ENCODE assay signal across 20 cellular contexts in the genomic region with DNA sequence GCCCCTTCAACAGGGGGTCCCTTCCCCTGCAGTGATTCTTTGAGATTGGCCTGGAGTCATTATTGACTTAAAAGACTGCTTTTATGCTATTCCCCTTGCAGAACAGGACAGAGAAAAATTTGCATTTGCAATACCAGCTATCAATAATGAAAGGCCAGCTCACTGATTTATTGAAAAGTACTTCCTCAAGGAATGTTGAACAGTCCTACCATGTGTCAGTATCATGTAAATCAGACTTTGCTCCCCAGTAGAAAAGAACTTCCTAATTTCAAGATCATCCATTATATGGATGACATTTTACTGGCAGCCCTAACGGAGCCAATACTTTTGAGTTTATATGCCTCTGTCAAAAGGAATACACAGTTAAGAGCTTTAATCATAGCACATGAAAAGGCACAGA. TPM values are rescaled to one million over a fixed set of nuclear protein-coding genes. Genes with fewer than 3 reads are reported as not detected.
"Had no signal": no experiment of that assay in that cellular context is flagged by ENCODE, and none has a peak within 500 bp of the region (broad histone marks: within the 10 kb centered on the region; RNA-seq: fewer than 3 reads in every experiment).

No MANE protein-coding gene starts in this region.

- H3K4me2 ChIP-seq: neural progenitor cell had no signal

- H3K4me1 ChIP-seq: neural progenitor cell, parathyroid adenoma, thyroid gland had no signal

- H3K36me3 ChIP-seq: neural progenitor cell, stomach, thyroid gland had no signal

- H3K9me3 ChIP-seq: mucosa of descending colon, thyroid gland had no signal

- FAIRE-seq: frontal cortex, keratinocyte had no signal

- H3K27me3 ChIP-seq: neural progenitor cell, stomach, thyroid gland had no signal

- ATAC-seq: effector memory CD8-positive, alpha-beta T cell; left lobe of liver; mucosa of descending colon; naive thymus-derived CD4-positive, alpha-beta T cell; sciatic nerve; stimulated activated effector memory CD8-positive, alpha-beta T cell treated with anti-CD3 and anti-CD28 coated beads, Interleukin-12 subunit alpha, Interleukin-12 subunit beta, amount 100 ng/mL, for 72 hours had no signal

- DNase-seq: cortex of kidney; effector memory CD8-positive, alpha-beta T cell; mesenchymal stem cell; mucosa of descending colon; naive thymus-derived CD4-positive, alpha-beta T cell; stimulated activated CD4-positive, alpha-beta T cell treated with anti-CD3 and anti-CD28 coated beads, Interleukin-2, amount 100 ng/mL, for 24 hours; stimulated activated CD4-positive, alpha-beta T cell treated with anti-CD3 and anti-CD28 coated beads, Interleukin-4, amount 100 ng/mL, for 24 hours; stimulated activated naive CD4-positive, alpha-beta T cell treated with Interleukin-2 at 50 U/mL for 16 hours; stomach; thyroid gland had no signal

- H3K27ac ChIP-seq: neural progenitor cell, parathyroid adenoma, stomach, thyroid gland had no signal

- H2AFZ ChIP-seq: neural progenitor cell, parathyroid adenoma had no signal

- H3K9ac ChIP-seq: neural progenitor cell, parathyroid adenoma had no signal

- H3K4me3 ChIP-seq: mucosa of descending colon, neural progenitor cell, stomach, thyroid gland had no signal

- H3K79me2 ChIP-seq: parathyroid adenoma had no signal

RNA-seq across cellular contexts. Expression of a gene that starts 29.7 kb away (rescaled TPM):
- total RNA-seq: dermis microvascular lymphatic vessel endothelial cell, fibroblast of villous mesenchyme, lung microvascular endothelial cell had no signal
- polyA plus RNA-seq: naive thymus-derived CD4-positive, alpha-beta T cell had no signal
